11 cellular contexts compared by ENCODE assay signal in genomic region chr20:53331151-53331973, GRCh38.
DNase-seq lines count a peak whose midpoint lies in the region; ATAC-seq and TF ChIP-seq lines count a peak whose summit lies in the region.
"Had no signal": no experiment of that assay in that cellular context is flagged by ENCODE, and none has a peak within 500 bp of the region (broad histone marks: within the 10 kb centered on the region; RNA-seq: fewer than 3 reads in every experiment).

No MANE protein-coding gene starts in this region.

- CTCF ChIA-PET in A673 (lab: Charles Lee) (no interaction called here), HEK293T (lab: Yijun Ruan, JAX) (interaction anchor here (0.6 kb wide), 2 partner anchors 17 to 610 kb away, joined by 3 read pairs; no protein-coding TSS in a partner anchor)

- no peaks in the 10 kb centered on the region for H3K36me3 ChIP-seq in A673 (ENCODE audit: insufficient read depth, low read length, poor library complexity, severe bottlenecking)
- H3K36me3 ChIP-seq: neutrophil had no signal

- no peak for TF ChIP-seq CTCF in A673 (conservative IDR thresholded peaks at IDR 0.05; ENCODE audit: low read depth, low read length)

- POLR2A ChIA-PET in A673 (lab: Charles Lee; ENCODE audit: low non-redundant PET) (no interaction called here), HEK293T (lab: Yijun Ruan, JAX) (no interaction called here)

- H3K9me3 ChIP-seq in A673 (ENCODE audit: low read depth, low read length, poor library complexity, severe bottlenecking), result no peaks in the 10 kb centered on the region
- H3K9me3 ChIP-seq: neutrophil had no signal

- H3K4me1 ChIP-seq in A673 (ENCODE audit: insufficient read depth, low read length, poor library complexity, severe bottlenecking), result peaks cover 33% of the 10 kb centered on the region

- no TSS peak for BruUV-seq in A673 (replicated peaks; lab: Mats Ljungman, UMichigan)

- H3K4me3 ChIP-seq in A673 (ENCODE audit: low read depth, low read length, poor library complexity, severe bottlenecking), result no peak overlapping the region

- intact Hi-C loops in A673 (cut with micrococcal nuclease; ENCODE audit: unreplicated experiment), result no loop called here

- peak overlapping the region; percentile 52 for H3K27ac ChIP-seq in A673 (ENCODE audit: low read depth, low read length, poor library complexity, severe bottlenecking)
- H3K27ac ChIP-seq: neutrophil had no signal

- DNase-seq in A673 (ENCODE audit: low spot score) (peak; percentile 78), HEK293T (ENCODE audit: extremely low spot score) (peak; percentile 9), astrocyte of the hippocampus (ENCODE audit: low read depth, low spot score) (peak; percentile 76), left kidney (ENCODE audit: low read depth, low spot score) (peak; percentile 68), NCI-H226 (no peak), retina (no peak), RPMI8226 (no peak)
- DNase-seq: activated gamma-delta T cell treated with Interleukin-2 at 50 U/mL for 16 hours, NCI-H1092 had no signal

- ATAC-seq in GM21717 (IDR thresholded peaks at IDR 0.05; ENCODE audit: unreplicated experiment), result no peak

- H3K27me3 ChIP-seq in A673 (replicated peaks; ENCODE audit: insufficient read depth, low read depth, low read length, poor library complexity), result no peaks in the 10 kb centered on the region
- H3K27me3 ChIP-seq: neutrophil had no signal

TF ChIP-seq in HEK293T, 16 proteins besides CTCF, POLR2A, EP300 and RAD21:
- TF ChIP-seq SUZ12 (IDR thresholded peaks at IDR 0.05) (no peak), NFRKB (IDR thresholded peaks at IDR 0.05) (no peak), L3MBTL2 (conservative IDR thresholded peaks at IDR 0.05) (no peak), SP1 (IDR thresholded peaks at IDR 0.05) (no peak)

Comparison
In these comparisons a context has a peak if more than half of its experiments do, and no peak if none do; other contexts are left out.
1. DNase-seq: peak in A673 (single experiment), HEK293T (single experiment), astrocyte of the hippocampus (single experiment) and left kidney (single experiment); none in NCI-H226 (single experiment), retina (single experiment) and RPMI8226 (single experiment).